In genomic region chr2:69253893-69254292, GRCh38 we compare ENCODE assay signal across 9 cellular contexts.
DNase-seq lines count a peak whose midpoint lies in the region; ATAC-seq and TF ChIP-seq lines count a peak whose summit lies in the region.
"Had no signal": no experiment of that assay in that cellular context is flagged by ENCODE, and none has a peak within 500 bp of the region (broad histone marks: within the 10 kb centered on the region; RNA-seq: fewer than 3 reads in every experiment).

No MANE protein-coding gene starts in this region.

- H3K27ac ChIP-seq in AG04450 (ENCODE audit: low read depth, low read length) (peak overlapping the region; percentile 47), esophagus squamous epithelium (peak overlapping the region in 3 of 4 donors; percentile 44 to 72 (median 55)), WERI-Rb-1 (no peak overlapping the region)

- no peak overlapping the region for H3K4me3 ChIP-seq in AG04450 (ENCODE audit: low read depth, low read length)
- H3K4me3 ChIP-seq in esophagus squamous epithelium = no peak overlapping the region
- no peak overlapping the region for H3K4me3 ChIP-seq in WERI-Rb-1 (ENCODE audit: low read depth, low read length)

- H3K27ac Mint-ChIP-seq in activated T-helper 2 cell treated with anti-CD3 and anti-CD28 coated beads, Interferon-gamma antibody, Interleukin-2, Interleukin-4, amounts not matched to agents 10 μg/mL and 5 μg/mL and 100 μg/mL, durations not matched to agents 14 hours and 24 hours and 36 hours = no peak overlapping the region

- H3K4me3 Mint-ChIP-seq in activated T-helper 2 cell treated with anti-CD3 and anti-CD28 coated beads, Interferon-gamma antibody, Interleukin-2, Interleukin-4, amounts not matched to agents 10 μg/mL and 5 μg/mL and 100 μg/mL, durations not matched to agents 14 hours and 24 hours and 36 hours (ENCODE audit: low read depth) = no peak overlapping the region

- peak; percentile 95 for ATAC-seq in omental fat pad (ENCODE audit: low FRiP score)
- no peak for ATAC-seq in GM18909 (IDR thresholded peaks at IDR 0.05; ENCODE audit: poor library complexity, unreplicated experiment)
- ATAC-seq: HepG2 had no signal

- DNase-seq in AG04450 (ENCODE audit: low read depth, low spot score) (peak; percentile 92), esophagus squamous epithelium (lab: John Stamatoyannopoulos, UW) (no peak), omental fat pad (ENCODE audit: low spot score) (no peak), DMS53 (lab: John Stamatoyannopoulos, UW) (no peak), WERI-Rb-1 (no peak)
- DNase-seq in activated T-helper 2 cell treated with anti-CD3 and anti-CD28 coated beads, Interferon-gamma antibody, Interleukin-2, Interleukin-4, amounts not matched to agents 10 μg/mL and 5 μg/mL and 100 μg/mL, durations not matched to agents 14 hours and 24 hours and 36 hours (ENCODE audit: low spot score) = no peak

- no peak for TF ChIP-seq POLR2A in esophagus squamous epithelium (IDR thresholded peaks at IDR 0.05)

- H3K9me3 Mint-ChIP-seq in activated T-helper 2 cell treated with anti-CD3 and anti-CD28 coated beads, Interferon-gamma antibody, Interleukin-2, Interleukin-4, amounts not matched to agents 10 μg/mL and 5 μg/mL and 100 μg/mL, durations not matched to agents 14 hours and 24 hours and 36 hours = peaks cover 6% of the 10 kb centered on the region

- TF ChIP-seq CTCF in AG04450 (IDR thresholded peaks at IDR 0.05; ENCODE audit: low read depth, low read length) (no peak), esophagus squamous epithelium (IDR thresholded peaks at IDR 0.05) (no peak), omental fat pad (IDR thresholded peaks at IDR 0.05) (no peak), WERI-Rb-1 (IDR thresholded peaks at IDR 0.05; ENCODE audit: low read depth, low read length) (no peak)

- peaks cover 0 to 14% (median 7%) of the 10 kb centered on the region in 3 donors for H3K4me1 ChIP-seq in esophagus squamous epithelium

- intact Hi-C loops in esophagus squamous epithelium (cut with DNase I) = no loop called here
- intact Hi-C loops in activated T-helper 2 cell treated with anti-CD3 and anti-CD28 coated beads, Interferon-gamma antibody, Interleukin-2, Interleukin-4, amounts not matched to agents 10 μg/mL and 5 μg/mL and 100 μg/mL, durations not matched to agents 14 hours and 24 hours and 36 hours (cut with micrococcal nuclease) = no loop called here

- H3K36me3 ChIP-seq in esophagus squamous epithelium = no peaks in the 10 kb centered on the region
- no peaks in the 10 kb centered on the region for H3K36me3 ChIP-seq in WERI-Rb-1

- POLR2A ChIA-PET in AG04450 (lab: Yijun Ruan, JAX) = interaction anchor here (0.6 to 1.5 kb wide), 2 partner anchors 11 to 261 kb away, joined by 4 read pairs; no protein-coding TSS in a partner anchor

- peaks cover 26% of the 10 kb centered on the region for H3K27me3 Mint-ChIP-seq in activated T-helper 2 cell treated with anti-CD3 and anti-CD28 coated beads, Interferon-gamma antibody, Interleukin-2, Interleukin-4, amounts not matched to agents 10 μg/mL and 5 μg/mL and 100 μg/mL, durations not matched to agents 14 hours and 24 hours and 36 hours (ENCODE audit: low read depth)

- H3K4me1 Mint-ChIP-seq in activated T-helper 2 cell treated with anti-CD3 and anti-CD28 coated beads, Interferon-gamma antibody, Interleukin-2, Interleukin-4, amounts not matched to agents 10 μg/mL and 5 μg/mL and 100 μg/mL, durations not matched to agents 14 hours and 24 hours and 36 hours (ENCODE audit: low read depth) = no peaks in the 10 kb centered on the region

- no peaks in the 10 kb centered on the region for H3K27me3 ChIP-seq in AG04450 (ENCODE audit: control insufficient read depth, insufficient read depth, low read length)
- H3K27me3 ChIP-seq in esophagus squamous epithelium = peaks cover 0 to 7% (median 0%) of the 10 kb centered on the region in 4 donors
- no peaks in the 10 kb centered on the region for H3K27me3 ChIP-seq in WERI-Rb-1 (ENCODE audit: insufficient read depth, low read depth, severe bottlenecking)

- CTCF ChIA-PET in AG04450 (lab: Charles Lee) = no interaction called here

- no peaks in the 10 kb centered on the region for H3K36me3 Mint-ChIP-seq in activated T-helper 2 cell treated with anti-CD3 and anti-CD28 coated beads, Interferon-gamma antibody, Interleukin-2, Interleukin-4, amounts not matched to agents 10 μg/mL and 5 μg/mL and 100 μg/mL, durations not matched to agents 14 hours and 24 hours and 36 hours (ENCODE audit: low read depth)

- H3K9me3 ChIP-seq in AG04450 (ENCODE audit: control insufficient read depth, insufficient read depth, low read length) (no peaks in the 10 kb centered on the region), esophagus squamous epithelium (no peaks in the 10 kb centered on the region), WERI-Rb-1 (ENCODE audit: severe bottlenecking) (peaks cover 5% of the 10 kb centered on the region)

- WGBS in esophagus squamous epithelium, 2 donors = 29 to 35% methylated on average over 7 of the region's 7 CpGs

TF ChIP-seq in PFSK-1, 5 proteins besides CTCF, POLR2A, EP300 and RAD21:
- TF ChIP-seq POLR2AphosphoS5 (IDR thresholded peaks at IDR 0.05; ENCODE audit: low read depth, low read length) = peak; percentile 46; the same call in 1 of the 2 replicates
- TF ChIP-seq TAF1 (IDR thresholded peaks at IDR 0.05; ENCODE audit: borderline replicate concordance, insufficient read depth, low read length) = no peak
- no peak for TF ChIP-seq REST (IDR thresholded peaks at IDR 0.05; ENCODE audit: insufficient read depth in 1 of 2, low read depth in 2 of 2, low read length in 2 of 2)
- TF ChIP-seq SIN3A (IDR thresholded peaks at IDR 0.05; ENCODE audit: borderline replicate concordance, insufficient read depth, low read length) = 0 out of 2 replicates have a peak, but pooled peaks have one; percentile 47
- peak; percentile 28 for TF ChIP-seq FOXP2 (optimal IDR thresholded peaks at IDR 0.05; ENCODE audit: borderline replicate concordance, extremely low read depth, extremely low read length, insufficient read depth)
